In the genomic region with DNA sequence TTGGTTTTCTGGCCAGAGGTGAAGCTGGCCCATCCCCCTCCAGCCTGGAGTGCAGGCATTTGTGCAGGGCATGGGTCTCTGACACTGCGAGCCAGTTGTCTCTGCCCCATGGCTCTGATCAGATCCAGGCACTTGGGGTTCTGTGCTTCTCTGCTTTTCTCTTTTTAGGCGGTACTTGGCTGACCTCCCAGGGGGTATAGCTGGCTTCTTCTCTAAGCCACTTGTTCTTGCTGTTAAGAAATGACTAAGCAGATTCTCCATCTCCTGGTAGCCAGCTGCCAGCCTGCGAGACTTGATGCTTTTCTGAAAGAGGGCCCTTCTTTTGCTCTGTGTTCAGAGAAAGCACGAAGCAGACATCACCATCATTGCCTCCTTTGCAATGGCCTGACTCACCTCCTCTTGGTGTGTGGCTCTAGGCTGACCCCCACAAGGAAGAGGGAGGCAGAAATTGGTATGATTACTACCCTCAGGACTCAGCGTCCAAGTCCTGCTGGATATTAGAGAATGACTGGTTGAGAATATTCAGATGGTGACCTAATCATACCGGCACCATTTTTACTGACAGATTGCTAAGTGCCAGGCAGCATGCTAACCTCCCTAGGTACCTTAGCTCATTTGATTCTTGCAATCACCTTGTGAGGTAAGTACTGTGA, we compare ENCODE assay signal across 21 cellular contexts. TPM values are rescaled to one million over a fixed set of nuclear protein-coding genes. Genes with fewer than 3 reads are reported as not detected.
DNase-seq lines count a peak whose midpoint lies in the region; ATAC-seq and TF ChIP-seq lines count a peak whose summit lies in the region.
"Had no signal": no experiment of that assay in that cellular context is flagged by ENCODE, and none has a peak within 500 bp of the region (broad histone marks: within the 10 kb centered on the region; RNA-seq: fewer than 3 reads in every experiment).

No MANE protein-coding gene starts in this region.

- H3K27me3 ChIP-seq in MG63 (no peaks in the 10 kb centered on the region), sigmoid colon (no peaks in the 10 kb centered on the region), testis (no peaks in the 10 kb centered on the region)
- H3K27me3 ChIP-seq: pancreas, vagina had no signal

- 65 to 74% methylated on average over 6 of the region's 6 CpGs for WGBS in sigmoid colon, 2 donors
- 82 to 84% methylated on average over 6 of the region's 6 CpGs for WGBS in testis, 2 donors

- H3K4me1 ChIP-seq in sigmoid colon (peaks cover 0 to 42% (median 38%) of the 10 kb centered on the region in 4 donors), testis (no peaks in the 10 kb centered on the region)
- H3K4me1 ChIP-seq: pancreas had no signal

- H3K36me3 ChIP-seq in MG63 (no peaks in the 10 kb centered on the region), sigmoid colon (no peaks in the 10 kb centered on the region), testis (ENCODE audit: low read depth, missing control alignments) (no peaks in the 10 kb centered on the region)
- H3K36me3 ChIP-seq: pancreas, vagina had no signal

- no peaks in the 10 kb centered on the region for H3K9me3 ChIP-seq in MG63
- H3K9me3 ChIP-seq in sigmoid colon = no peaks in the 10 kb centered on the region
- H3K9me3 ChIP-seq in testis = no peaks in the 10 kb centered on the region
- H3K9me3 ChIP-seq: pancreas, vagina had no signal

- TF ChIP-seq POLR2A in sigmoid colon (IDR thresholded peaks at IDR 0.05) (no peak), testis (IDR thresholded peaks at IDR 0.05) (no peak)

- no peak for TF ChIP-seq EP300 in sigmoid colon (IDR thresholded peaks at IDR 0.05)

- H3K4me3 ChIP-seq in MG63 = no peak overlapping the region
- H3K4me3 ChIP-seq in coronary artery = no peak overlapping the region
- no peak overlapping the region for H3K4me3 ChIP-seq in sigmoid colon
- H3K4me3 ChIP-seq in testis = no peak overlapping the region
- H3K4me3 ChIP-seq: pancreas, vagina had no signal

- peak overlapping the region; percentile 40 to 42 for H3K27ac ChIP-seq in coronary artery
- H3K27ac ChIP-seq in sigmoid colon = peak overlapping the region in 3 of 4 donors; percentile 72 to 76 (median 75)
- H3K27ac ChIP-seq in testis = no peak overlapping the region
- H3K27ac ChIP-seq: pancreas, vagina had no signal

- intact Hi-C loops in sigmoid colon (cut with DNase I) = loop anchor here (1.0 to 5.0 kb wide), 2 partner anchors 69 to 130 kb away; a partner anchor contains a TSS
- intact Hi-C loops in testis (cut with DNase I; ENCODE audit: low total_unique reads) = no loop called here

- no peak for ATAC-seq in left lobe of liver
- ATAC-seq: left colon, pancreas, T-cell had no signal

- no peak for TF ChIP-seq CTCF in coronary artery (IDR thresholded peaks at IDR 0.05)
- TF ChIP-seq CTCF in sigmoid colon (IDR thresholded peaks at IDR 0.05) = no peak
- TF ChIP-seq CTCF in testis (IDR thresholded peaks at IDR 0.05) = no peak

- DNase-seq in DMS79 (lab: John Stamatoyannopoulos, UW) (peak; percentile 38), MG63 (peak; percentile 52), coronary artery (ENCODE audit: low spot score) (no peak), sigmoid colon (peak; percentile 83), SKM-1 treated with dmso at 0.1 percent for 144 hours (lab: John Stamatoyannopoulos, UW; ENCODE audit: unreplicated experiment) (no peak), iPS-NIHi11 (ENCODE audit: low spot score) (no peak), testis (no peak), left lobe of liver (ENCODE audit: low spot score) (no peak)
- DNase-seq: activated CD4-positive, CD25-positive, alpha-beta regulatory T cell; NCI-H1930; NCI-H82; pancreas; stimulated activated naive CD4-positive, alpha-beta T cell treated with Interleukin-2 at 50 U/mL for 16 hours; T-cell had no signal

RNA-seq across cellular contexts. Expression of a gene that starts 32.7 kb away (rescaled TPM):
- total RNA-seq in MG63 (2014; rRNA removed; shearing (Covaris generic); ENCODE audit: low replicate concordance) = not detected in 2 replicates
- total RNA-seq in sigmoid colon (not detected), testis (1,000 to 10,000 TPM; 2,101 to 8,033 TPM), left lobe of liver (not detected)
- polyA plus RNA-seq in sigmoid colon (not detected), testis (ENCODE audit: insufficient read depth, low read depth, low replicate concordance) (6,608 TPM)
- total RNA-seq: activated CD8-positive, alpha-beta memory T cell treated with anti-CD3 and anti-CD28 coated beads for 36 hours; epithelial cell of proximal tubule; HT-29; left colon; MCF 10A; pancreas; T-cell; vagina had no signal
- polyA plus RNA-seq: BJ, pancreas had no signal

Comparison
In these comparisons a context has a peak if more than half of its experiments do, and no peak if none do; other contexts are left out.
1. DNase-seq: peak in DMS79 (single experiment), MG63 (single experiment) and sigmoid colon (single experiment); none in coronary artery (single experiment), SKM-1 treated with dmso at 0.1 percent for 144 hours (single experiment), iPS-NIHi11 (single experiment), testis (single experiment) and left lobe of liver (single experiment).
2. H3K27ac ChIP-seq: peak in coronary artery (2 of 2) and sigmoid colon (3 of 4); none in testis (0 of 2).
3. RNA of a gene that starts 32.7 kb away (total RNA-seq): 2,101 to 8,033 TPM in testis; not detected in MG63, not detected in sigmoid colon and not detected in left lobe of liver (single experiment); every median in the first group is over 1,000 times any median in the second.